ENCODE assay signal across 22 cellular contexts in the genomic region with DNA sequence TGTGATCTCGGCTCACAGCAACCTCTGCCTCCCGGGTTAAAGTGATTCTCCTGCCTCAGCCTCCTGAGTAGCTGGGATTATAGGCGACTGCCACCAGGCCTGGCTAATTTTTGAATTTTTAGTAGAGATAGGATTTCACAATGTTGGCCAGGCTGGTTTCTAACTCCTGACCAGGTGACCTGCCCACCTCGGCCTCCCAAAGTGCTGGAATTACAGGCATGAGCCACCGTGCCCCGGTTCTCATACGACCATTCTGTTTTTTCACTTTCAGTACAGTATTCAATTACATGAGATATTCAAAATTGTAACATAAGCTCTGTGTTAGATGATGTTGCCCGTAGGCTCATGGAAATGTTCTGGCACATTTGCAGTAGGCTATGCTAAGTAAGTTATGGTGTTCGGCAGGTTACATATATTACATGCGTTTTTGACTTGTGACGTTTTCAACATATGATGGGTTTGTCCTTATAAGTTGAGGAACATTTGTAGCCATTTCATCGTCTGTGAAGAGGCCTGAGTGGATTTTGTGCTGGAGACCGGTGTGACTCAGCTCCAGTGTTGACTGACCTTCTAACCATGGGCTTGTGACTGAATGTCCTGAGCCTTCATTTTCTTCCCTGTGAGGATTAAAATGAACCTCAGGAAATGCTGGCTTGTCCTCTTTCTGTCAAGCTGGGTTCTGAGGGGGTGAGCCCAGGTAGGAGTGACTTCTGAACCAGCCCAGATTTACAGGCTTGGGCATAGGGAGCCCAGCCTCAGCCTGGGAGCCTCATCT. TPM values are rescaled to one million over a fixed set of nuclear protein-coding genes. Genes with fewer than 3 reads are reported as not detected.
A peak's percentile ranks its signal among the peaks of the same experiment; 100 is the strongest.
DNase-seq lines count a peak whose midpoint lies in the region; ATAC-seq and TF ChIP-seq lines count a peak whose summit lies in the region.
"Had no signal": no experiment of that assay in that cellular context is flagged by ENCODE, and none has a peak within 500 bp of the region (broad histone marks: within the 10 kb centered on the region; RNA-seq: fewer than 3 reads in every experiment).

No MANE protein-coding gene starts in this region.

- no peak for DNase-seq in activated naive CD4-positive, alpha-beta T cell (lab: John Stamatoyannopoulos, UW)
- DNase-seq in brain microvascular endothelial cell (peak; percentile 40), naive B cell (no peak), HAP-1 (ENCODE audit: low spot score in 2 of 2) (no peak), mammary epithelial cell (no peak), NCI-H1436 treated with DMSO at 0.1 percent for 48 hours (lab: John Stamatoyannopoulos, UW) (no peak)
- DNase-seq: activated CD4-positive, alpha-beta T cell treated with anti-CD3 and anti-CD28 coated beads for 4 hours; activated naive CD8-positive, alpha-beta T cell treated with anti-CD3 and anti-CD28 coated beads, Interleukin-2, amount 10 ng/mL, durations not matched to agents 7 days and 5 days; Calu3; NCI-H1417; NCI-H2171; NCI-H524 treated with DMSO at 0.1 percent for 48 hours; stimulated activated CD4-positive, alpha-beta T cell treated with anti-CD3 and anti-CD28 coated beads, Interleukin-4, amount 100 ng/mL, for 24 hours; stimulated activated naive CD8-positive, alpha-beta T cell treated with anti-CD3 and anti-CD28 coated beads, Interleukin-15, Interleukin-2, amounts not matched to agents 100 U/mL and 50 U/mL, for 24 hours; T-helper 1 cell had no signal

- H3K27me3 ChIP-seq in brain microvascular endothelial cell (replicated peaks) (no peaks in the 10 kb centered on the region), HAP-1 (ENCODE audit: low read depth) (no peaks in the 10 kb centered on the region), mammary epithelial cell (ENCODE audit: insufficient read depth, low read length) (no peaks in the 10 kb centered on the region)
- H3K27me3 ChIP-seq: BLaER1, neural progenitor cell, Peyer's patch, tibial nerve had no signal

- H4K20me1 ChIP-seq in mammary epithelial cell (ENCODE audit: insufficient read depth, low read length): no peaks in the 10 kb centered on the region

- no peak overlapping the region for H2AFZ ChIP-seq in mammary epithelial cell (ENCODE audit: low read depth, low read length)
- H2AFZ ChIP-seq: neural progenitor cell had no signal

- no peak overlapping the region for H3K9ac ChIP-seq in mammary epithelial cell (ENCODE audit: insufficient read depth, low read length)
- H3K9ac ChIP-seq: BLaER1, neural progenitor cell had no signal

- dilution Hi-C loops in mammary epithelial cell (cut with HindIII; ENCODE audit: low sequenced_read_pairs): no loop called here

- peaks cover 79% of the 10 kb centered on the region for H3K4me1 Mint-ChIP-seq in activated naive CD4-positive, alpha-beta T cell treated with anti-CD3 and anti-CD28 coated beads, Interleukin-2, amount 50 U/mL, for 24 hours
- H3K4me1 Mint-ChIP-seq in naive B cell: peaks cover 46 to 88% (median 62%) of the 10 kb centered on the region in 3 donors

- no peak overlapping the region for H3K4me2 ChIP-seq in mammary epithelial cell (ENCODE audit: insufficient read depth, low read depth, low read length)
- H3K4me2 ChIP-seq: A549, BLaER1, neural progenitor cell had no signal

- H3K27me3 Mint-ChIP-seq in activated naive CD4-positive, alpha-beta T cell treated with anti-CD3 and anti-CD28 coated beads, Interleukin-2, amount 50 U/mL, for 24 hours: no peaks in the 10 kb centered on the region
- no peaks in the 10 kb centered on the region for H3K27me3 Mint-ChIP-seq in naive B cell
- H3K27me3 Mint-ChIP-seq: activated naive CD8-positive, alpha-beta T cell treated with anti-CD3 and anti-CD28 coated beads, Interleukin-2, amount 10 ng/mL, durations not matched to agents 7 days and 5 days had no signal

- peaks cover 32% of the 10 kb centered on the region for H3K79me2 ChIP-seq in mammary epithelial cell (ENCODE audit: insufficient read depth, low read length)

- BruUV-seq in mammary epithelial cell (replicated peaks; lab: Mats Ljungman, UMichigan): no TSS peak

- in situ Hi-C loops in brain microvascular endothelial cell (cut with HindIII; ENCODE audit: low pct_ligation_motif_present, low sequenced_read_pairs): no loop called here
- in situ Hi-C loops in HAP-1 (cut with MboI; ENCODE audit: low sequenced_read_pairs): no loop called here
- in situ Hi-C loops in mammary epithelial cell (cut with MboI; ENCODE audit: low sequenced_read_pairs in 2 of 2): no loop called here

- H3K4me3 ChIP-seq in brain microvascular endothelial cell (ENCODE audit: low read depth, low read length) (no peak overlapping the region), HAP-1 (no peak overlapping the region), mammary epithelial cell (replicated peaks in 1 of 3; ENCODE audit: insufficient read depth in 1 of 3, low read depth in 2 of 3, low read length in 3 of 3) (no peak overlapping the region)
- H3K4me3 ChIP-seq: A549, BLaER1, neural progenitor cell, Peyer's patch, tibial nerve had no signal

- no peak overlapping the region for H3K4me3 Mint-ChIP-seq in activated naive CD4-positive, alpha-beta T cell treated with anti-CD3 and anti-CD28 coated beads, Interleukin-2, amount 50 U/mL, for 24 hours
- H3K4me3 Mint-ChIP-seq in naive B cell: peak overlapping the region in 5 of 8 donors; percentile 8 to 70 (median 39)
- H3K4me3 Mint-ChIP-seq: activated naive CD8-positive, alpha-beta T cell treated with anti-CD3 and anti-CD28 coated beads, Interleukin-2, amount 10 ng/mL, durations not matched to agents 7 days and 5 days; neural progenitor cell had no signal

- no peak for ATAC-seq in naive B cell (ENCODE audit: low read depth in 2 of 2)
- ATAC-seq in GM21515 (IDR thresholded peaks at IDR 0.05; ENCODE audit: unreplicated experiment): no peak
- ATAC-seq: A549; stimulated activated naive CD8-positive, alpha-beta T cell treated with anti-CD3 and anti-CD28 coated beads, Interleukin-15, Interleukin-2, amounts not matched to agents 100 U/mL and 50 U/mL, for 24 hours had no signal

- H3K27ac ChIP-seq in brain microvascular endothelial cell: peak overlapping the region; percentile 7
- no peak overlapping the region for H3K27ac ChIP-seq in mammary epithelial cell (ENCODE audit: insufficient read depth, low read depth, low read length)
- H3K27ac ChIP-seq: A549, BLaER1, neural progenitor cell, Peyer's patch, tibial nerve had no signal

- H3K9me3 ChIP-seq in HAP-1 (no peaks in the 10 kb centered on the region), mammary epithelial cell (replicated peaks; ENCODE audit: insufficient read depth, low read length) (no peaks in the 10 kb centered on the region)
- H3K9me3 ChIP-seq: A549, BLaER1, Peyer's patch, tibial nerve had no signal

- WGBS in mammary epithelial cell (ENCODE audit: low coverage, missing lambda C conversion rate): 98% methylated on average over 13 of the region's 13 CpGs

- H3K9me3 Mint-ChIP-seq in activated naive CD4-positive, alpha-beta T cell treated with anti-CD3 and anti-CD28 coated beads, Interleukin-2, amount 50 U/mL, for 24 hours: no peaks in the 10 kb centered on the region
- H3K9me3 Mint-ChIP-seq in naive B cell: no peaks in the 10 kb centered on the region
- H3K9me3 Mint-ChIP-seq: activated naive CD8-positive, alpha-beta T cell treated with anti-CD3 and anti-CD28 coated beads, Interleukin-2, amount 10 ng/mL, durations not matched to agents 7 days and 5 days; neural progenitor cell had no signal

- CTCF ChIA-PET in mammary epithelial cell (lab: Charles Lee; ENCODE audit: low non-redundant PET): interaction anchor here (0.6 kb wide), 1 partner anchor 13 kb away, joined by 4 read pairs; a partner anchor contains a TSS

- intact Hi-C loops in mammary epithelial cell (cut with micrococcal nuclease): no loop called here

- no peaks in the 10 kb centered on the region for H3K4me1 ChIP-seq in HAP-1
- H3K4me1 ChIP-seq in mammary epithelial cell (ENCODE audit: insufficient read depth, low read length): peaks cover 3% of the 10 kb centered on the region
- H3K4me1 ChIP-seq: A549 had no signal

- H3K27ac Mint-ChIP-seq in activated naive CD4-positive, alpha-beta T cell treated with anti-CD3 and anti-CD28 coated beads, Interleukin-2, amount 50 U/mL, for 24 hours: peak overlapping the region; percentile 30
- H3K27ac Mint-ChIP-seq in naive B cell: peak overlapping the region in 2 of 6 donors; percentile 83 to 87
- H3K27ac Mint-ChIP-seq: activated naive CD8-positive, alpha-beta T cell treated with anti-CD3 and anti-CD28 coated beads, Interleukin-2, amount 10 ng/mL, durations not matched to agents 7 days and 5 days; neural progenitor cell had no signal

- H3K36me3 ChIP-seq in brain microvascular endothelial cell (replicated peaks): peaks cover 38% of the 10 kb centered on the region
- no peaks in the 10 kb centered on the region; the same call in none of the 2 replicates for H3K36me3 ChIP-seq in HAP-1 (replicated peaks)
- H3K36me3 ChIP-seq in mammary epithelial cell (ENCODE audit: insufficient read depth, low read length): peaks cover 13% of the 10 kb centered on the region
- H3K36me3 ChIP-seq: neural progenitor cell had no signal

- H3K36me3 Mint-ChIP-seq in activated naive CD4-positive, alpha-beta T cell treated with anti-CD3 and anti-CD28 coated beads, Interleukin-2, amount 50 U/mL, for 24 hours: peaks cover 26% of the 10 kb centered on the region
- H3K36me3 Mint-ChIP-seq in naive B cell: peaks cover 27 to 32% of the 10 kb centered on the region in 2 donors

- TF ChIP-seq CTCF in brain microvascular endothelial cell (IDR thresholded peaks at IDR 0.05; ENCODE audit: low read depth, low read length, missing control alignments) (no peak), mammary epithelial cell (conservative IDR thresholded peaks at IDR 0.05 in 1 of 2, IDR thresholded peaks at IDR 0.05 in 1 of 2; ENCODE audit: extremely low read depth in 1 of 2, insufficient read depth in 1 of 2, low read depth in 1 of 2, low read length in 2 of 2) (no peak)

RNA-seq across cellular contexts. Expression of a gene that starts 12.2 kb away (rescaled TPM):
- polyA plus RNA-seq in naive B cell (ENCODE audit: low read depth in 6 of 6): 10 to 100 TPM in 1 of 6 donors, 1 to 10 TPM in 4, not detected in 1; 5.6 to 13.9 (median 5.7) TPM
- 10 to 100 TPM in 1 of 2 donors, 1 to 10 TPM in 1; 6.8 to 47.1 TPM for total RNA-seq in mammary epithelial cell
- 21.6 TPM for polyA plus RNA-seq in mammary epithelial cell
- 33.6 TPM for polyA minus RNA-seq in mammary epithelial cell

RNA-seq across cellular contexts. Expression of a gene that starts 56.9 kb away (rescaled TPM):
- polyA plus RNA-seq in naive B cell (ENCODE audit: low read depth in 6 of 6): 100 to 1,000 TPM in 1 of 6 donors, 10 to 100 TPM in 5; 25.8 to 104 (median 58.3) TPM
- total RNA-seq in mammary epithelial cell: 10 to 100 TPM; 12.8 to 32.9 TPM
- 19.3 TPM for polyA plus RNA-seq in mammary epithelial cell
- polyA minus RNA-seq in mammary epithelial cell: 4.4 TPM
